Comparison of ENCODE assay signal across 34 cellular contexts in the genomic region with DNA sequence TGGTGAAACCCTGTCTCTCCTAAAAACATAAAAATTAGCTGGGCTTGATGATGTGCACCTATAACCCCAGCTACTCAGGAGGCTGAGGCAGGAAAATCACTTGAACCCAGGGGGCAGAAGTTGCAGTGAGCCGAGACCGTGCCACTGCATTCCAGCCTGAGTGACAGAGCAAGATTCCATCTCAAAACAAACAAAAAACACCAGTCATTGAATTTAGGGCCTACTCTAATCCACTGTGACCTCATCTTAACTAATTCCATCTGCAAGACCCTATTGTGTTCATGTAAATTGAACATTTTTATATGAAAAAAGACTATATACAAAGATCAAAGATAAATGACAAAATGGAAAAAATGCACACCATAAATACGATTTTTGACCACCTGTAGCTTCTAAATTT.
"Had no signal": no experiment of that assay in that cellular context is flagged by ENCODE, and none has a peak within 500 bp of the region (broad histone marks: within the 10 kb centered on the region; RNA-seq: fewer than 3 reads in every experiment).

No MANE protein-coding gene starts in this region.

- FAIRE-seq: kidney, pancreas, small intestine had no signal

- H3K27me3 Mint-ChIP-seq: activated CD4-positive, alpha-beta memory T cell treated with anti-CD3 and anti-CD28 coated beads for 36 hours; activated CD4-positive, alpha-beta T cell treated with anti-CD3 and anti-CD28 coated beads, Interleukin-2, amount 10 ng/mL, durations not matched to agents 24 days and 14 days; activated naive CD8-positive, alpha-beta T cell treated with anti-CD3 and anti-CD28 coated beads for 36 hours; naive thymus-derived CD8-positive, alpha-beta T cell; stimulated activated memory B cell treated with anti-CD40 and anti-IgM and Interleukin-4, amounts not matched to agents 10 μg/mL and 1 μg/mL and 100 μg/mL, for 72 hours had no signal

- H3K36me3 ChIP-seq: esophagus muscularis mucosa, heart left ventricle, pancreas, sigmoid colon, stomach, suprapubic skin, WERI-Rb-1 had no signal

- H3K27me3 ChIP-seq: esophagus muscularis mucosa, foreskin keratinocyte, heart left ventricle, pancreas, sigmoid colon, stomach, suprapubic skin, tibial artery had no signal

- H3K4me1 ChIP-seq: esophagus muscularis mucosa, foreskin keratinocyte, heart left ventricle, pancreas, psoas muscle, sigmoid colon, stomach, suprapubic skin, tibial artery had no signal

- H3K4me3 ChIP-seq: esophagus muscularis mucosa, heart left ventricle, pancreas, psoas muscle, sigmoid colon, stomach, suprapubic skin, tibial artery had no signal

- ATAC-seq: foreskin keratinocyte; heart left ventricle; left colon; naive thymus-derived CD8-positive, alpha-beta T cell; pancreas; psoas muscle; stimulated activated memory B cell treated with anti-CD40 and anti-IgM and Interleukin-4, amounts not matched to agents 10 μg/mL and 1 μg/mL and 100 μg/mL, for 72 hours had no signal

- H3K27ac ChIP-seq: esophagus muscularis mucosa, foreskin keratinocyte, heart left ventricle, pancreas, psoas muscle, sigmoid colon, stomach, suprapubic skin, tibial artery, WERI-Rb-1 had no signal

- H3K4me1 Mint-ChIP-seq: immature natural killer cell; naive thymus-derived CD8-positive, alpha-beta T cell; stimulated activated memory B cell treated with anti-CD40 and anti-IgM and Interleukin-4, amounts not matched to agents 10 μg/mL and 1 μg/mL and 100 μg/mL, for 72 hours had no signal

- DNase-seq: activated CD4-positive, alpha-beta memory T cell treated with anti-CD3 and anti-CD28 coated beads for 36 hours; activated CD4-positive, alpha-beta T cell treated with anti-CD3 and anti-CD28 coated beads, Interleukin-2, amount 10 ng/mL, durations not matched to agents 24 days and 14 days; activated CD4-positive, CD25-positive, alpha-beta regulatory T cell treated with anti-CD3 and anti-CD28 coated beads, Interleukin-2, amount 50 U/mL, for 72 hours; activated CD8-positive, alpha-beta memory T cell treated with anti-CD3 and anti-CD28 coated beads, Interleukin-2, amount 50 U/mL, for 4 hours; activated effector memory CD4-positive, alpha-beta T cell treated with anti-CD3 and anti-CD28 coated beads, Interleukin-2, amount 50 U/mL, for 16 hours; activated naive CD4-positive, alpha-beta T cell treated with anti-CD3 and anti-CD28 coated beads for 36 hours; activated naive CD8-positive, alpha-beta T cell treated with anti-CD3 and anti-CD28 coated beads for 36 hours; activated T-cell treated with anti-CD3 and anti-CD28 coated beads, Interleukin-2, amount 50 U/mL, for 1 hour; caudate nucleus; foreskin keratinocyte; heart left ventricle; hypothalamus; immature natural killer cell; kidney; left colon; mammary epithelial cell; naive thymus-derived CD8-positive, alpha-beta T cell; nucleus accumbens; pancreas; psoas muscle; sigmoid colon; small intestine; stimulated activated CD4-positive, alpha-beta T cell treated with anti-CD3 and anti-CD28 coated beads, Interleukin-1b, Interleukin-23, amount 100 ng/mL, for 48 hours; stimulated activated CD4-positive, alpha-beta T cell treated with anti-CD3 and anti-CD28 coated beads, Interleukin-4, amount 100 ng/mL, for 4 hours; stimulated activated CD8-positive, alpha-beta memory T cell treated with anti-CD3 and anti-CD28 coated beads, Interleukin-4, amount 100 ng/mL, for 48 hours; stomach; tibial artery; WERI-Rb-1 had no signal

- H3K27ac Mint-ChIP-seq: activated CD4-positive, alpha-beta memory T cell treated with anti-CD3 and anti-CD28 coated beads for 36 hours; activated CD4-positive, alpha-beta T cell treated with anti-CD3 and anti-CD28 coated beads, Interleukin-2, amount 10 ng/mL, durations not matched to agents 24 days and 14 days; activated naive CD4-positive, alpha-beta T cell treated with anti-CD3 and anti-CD28 coated beads for 36 hours; activated naive CD8-positive, alpha-beta T cell treated with anti-CD3 and anti-CD28 coated beads for 36 hours; activated T-helper 1 cell treated with anti-CD3 and anti-CD28 coated beads, Interleukin-12 subunit alpha, Interleukin-12 subunit beta, Interleukin-2, Interleukin-4 antibody, amounts not matched to agents 30 ng/mL and 10 ng/mL and 1 ng/mL, durations not matched to agents 14 hours and 24 hours and 36 hours; immature natural killer cell; mesothelial cell of epicardium; naive thymus-derived CD8-positive, alpha-beta T cell; stimulated activated memory B cell treated with anti-CD40 and anti-IgM and Interleukin-4, amounts not matched to agents 10 μg/mL and 1 μg/mL and 100 μg/mL, for 72 hours had no signal

- H3K4me3 Mint-ChIP-seq: activated CD4-positive, alpha-beta memory T cell treated with anti-CD3 and anti-CD28 coated beads for 36 hours; activated CD4-positive, alpha-beta T cell treated with anti-CD3 and anti-CD28 coated beads, Interleukin-2, amount 10 ng/mL, durations not matched to agents 24 days and 14 days; activated naive CD4-positive, alpha-beta T cell treated with anti-CD3 and anti-CD28 coated beads for 36 hours; activated naive CD8-positive, alpha-beta T cell treated with anti-CD3 and anti-CD28 coated beads for 36 hours; activated T-helper 1 cell treated with anti-CD3 and anti-CD28 coated beads, Interleukin-12 subunit alpha, Interleukin-12 subunit beta, Interleukin-2, Interleukin-4 antibody, amounts not matched to agents 30 ng/mL and 10 ng/mL and 1 ng/mL, durations not matched to agents 14 hours and 24 hours and 36 hours; immature natural killer cell; mesothelial cell of epicardium; naive thymus-derived CD8-positive, alpha-beta T cell; neural crest cell; stimulated activated memory B cell treated with anti-CD40 and anti-IgM and Interleukin-4, amounts not matched to agents 10 μg/mL and 1 μg/mL and 100 μg/mL, for 72 hours had no signal

- H3K9me3 ChIP-seq: esophagus muscularis mucosa, pancreas, psoas muscle, sigmoid colon, suprapubic skin had no signal

- H3K9me3 Mint-ChIP-seq: immature natural killer cell had no signal
